ENCODE assay signal across 18 cellular contexts in genomic region chr2:199682001-199682400, GRCh38.
DNase-seq lines count a peak whose midpoint lies in the region; ATAC-seq and TF ChIP-seq lines count a peak whose summit lies in the region.
"Had no signal": no experiment of that assay in that cellular context is flagged by ENCODE, and none has a peak within 500 bp of the region (broad histone marks: within the 10 kb centered on the region; RNA-seq: fewer than 3 reads in every experiment).

No MANE protein-coding gene starts in this region.

- no peaks in the 10 kb centered on the region for H3K4me1 ChIP-seq in OCI-LY1 (ENCODE audit: insufficient read depth, low read length, severe bottlenecking)

- DNase-seq in left colon (no peak), left lobe of liver (ENCODE audit: low spot score) (no peak), SIG-M5 (lab: John Stamatoyannopoulos, UW) (no peak)
- DNase-seq: ACHN; Caco-2; CD4-positive, alpha-beta T cell; DMS153; DMS79; GDM1; GM23248; HFFc6; KG1 had no signal

- TF ChIP-seq CTCF in GM12873 (IDR thresholded peaks at IDR 0.05; ENCODE audit: insufficient read depth, low read depth, low read length, missing control alignments) (peak; percentile 10), OCI-LY1 (IDR thresholded peaks at IDR 0.05; ENCODE audit: low read length) (peak; percentile 10; the same call in 1 of the 2 replicates)

- H3K4me2 ChIP-seq in OCI-LY1 (ENCODE audit: low read length), result no peak overlapping the region

- H3K79me2 ChIP-seq in OCI-LY1 (ENCODE audit: insufficient read depth, low read length), result no peaks in the 10 kb centered on the region

- no peak overlapping the region for H3K27ac ChIP-seq in OCI-LY1 (ENCODE audit: low read depth, low read length, poor library complexity, severe bottlenecking)
- H3K27ac ChIP-seq: C4-2B, GM23248 had no signal

- intact Hi-C loops in left colon (cut with DNase I, micrococcal nuclease), result no loop called here

- H3K36me3 ChIP-seq in OCI-LY1 (ENCODE audit: insufficient read depth, low read length), result no peaks in the 10 kb centered on the region
- H3K36me3 ChIP-seq: HAP-1 had no signal

- H3K4me3 ChIP-seq in OCI-LY1 (ENCODE audit: low read depth, low read length, poor library complexity, severe bottlenecking), result no peak overlapping the region
- H3K4me3 ChIP-seq: GM23248, HAP-1 had no signal

- H3K9me3 ChIP-seq in OCI-LY1 (ENCODE audit: low read length), result no peaks in the 10 kb centered on the region
- H3K9me3 ChIP-seq: Caco-2, HAP-1 had no signal

- ATAC-seq in left colon (peak; percentile 31), left lobe of liver (no peak), HG02571 (IDR thresholded peaks at IDR 0.05; ENCODE audit: unreplicated experiment) (no peak)
- ATAC-seq: HepG2 had no signal

- no peaks in the 10 kb centered on the region for H3F3A ChIP-seq in OCI-LY1 (ENCODE audit: insufficient read depth, low read length)

- no peaks in the 10 kb centered on the region for H3K27me3 ChIP-seq in OCI-LY1 (ENCODE audit: insufficient read depth, low read length)

- no peak overlapping the region for H3K9ac ChIP-seq in OCI-LY1 (ENCODE audit: low read length)
- H3K9ac ChIP-seq: GM23248 had no signal

- no peaks in the 10 kb centered on the region for H4K20me1 ChIP-seq in OCI-LY1 (ENCODE audit: insufficient read depth, low read length)

- no peak overlapping the region for H2AFZ ChIP-seq in OCI-LY1 (ENCODE audit: low read length)
- H2AFZ ChIP-seq: GM23248 had no signal

- H3K9me2 ChIP-seq in OCI-LY1 (ENCODE audit: low read depth, low read length), result no peaks in the 10 kb centered on the region
